ENCODE assay signal across 8 cellular contexts in the genomic region with DNA sequence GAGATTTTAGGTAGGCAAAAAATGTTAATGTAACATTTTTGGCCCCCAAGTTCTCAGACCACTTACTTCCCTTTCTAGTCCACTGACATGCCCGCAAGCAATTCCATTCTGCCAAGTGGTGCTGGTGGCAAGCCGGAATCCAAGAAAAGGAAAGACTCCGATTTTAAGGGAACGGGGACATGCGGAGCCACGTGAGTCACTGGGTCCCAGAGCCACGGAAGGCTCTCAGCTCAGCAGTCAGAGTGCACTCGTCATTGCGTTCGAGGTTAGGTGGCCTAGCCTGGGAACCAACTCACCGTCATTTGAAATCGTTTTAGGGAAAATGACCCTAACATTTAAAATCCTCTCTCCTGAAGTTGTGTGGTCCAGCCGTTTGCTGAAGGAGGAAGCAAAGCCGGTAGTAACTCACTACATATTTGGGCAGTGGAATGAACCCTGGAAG. TPM values are rescaled to one million over a fixed set of nuclear protein-coding genes. Genes with fewer than 3 reads are reported as not detected.
DNase-seq lines count a peak whose midpoint lies in the region; ATAC-seq and TF ChIP-seq lines count a peak whose summit lies in the region.

No MANE protein-coding gene starts in this region.

- TF ChIP-seq CTCF in GM10248 (IDR thresholded peaks at IDR 0.05; ENCODE audit: control extremely low read depth, extremely low read depth, low read depth, missing control alignments): no peak

- CTCF ChIA-PET in GM10248 (lab: Yijun Ruan, JAX): interaction anchor here (0.7 to 2.8 kb wide), 17 partner anchors 10 to 244 kb away, joined by 3 to 89 read pairs (median 9); a partner anchor contains a TSS

- intact Hi-C loops in Right ventricle myocardium superior (cut with DNase I) (no loop called here), cardiac septum (cut with DNase I) (loop anchor here (2.0 to 5.0 kb wide), 3 partner anchors 46 to 237 kb away; a partner anchor contains a TSS), left colon (cut with DNase I, micrococcal nuclease) (no loop called here)

- DNase-seq in Right ventricle myocardium superior (peak; percentile 53), cardiac septum (ENCODE audit: low spot score) (no peak), RPMI8226 (peak; percentile 53), cerebellum (ENCODE audit: low spot score) (peak; percentile 39), left colon (peak; percentile 44 to 52), GM10248 (ENCODE audit: extremely low spot score) (no peak)
- peak; percentile 21 to 25 for DNase-seq in stimulated activated CD4-positive, alpha-beta T cell treated with anti-CD3 and anti-CD28 coated beads, Interleukin-2, amount 100 ng/mL, for 24 hours

- ATAC-seq in Right ventricle myocardium superior (ENCODE audit: poor library complexity) (no peak), left colon (no peak), HG03095 (IDR thresholded peaks at IDR 0.05; ENCODE audit: unreplicated experiment) (no peak)

- POLR2A ChIA-PET in GM10248 (lab: Yijun Ruan, JAX): no interaction called here

RNA-seq across cellular contexts. Expression of a gene that starts 0.7 kb away (rescaled TPM):
- total RNA-seq in Right ventricle myocardium superior (53.3 TPM), cardiac septum (36.4 TPM), cerebellum (18.9 TPM), left colon (10 to 100 TPM; 13.0 to 16.5 TPM)

RNA-seq across cellular contexts. Expression of a gene that starts 41.4 kb away (rescaled TPM):
- total RNA-seq in Right ventricle myocardium superior (47.9 TPM), cardiac septum (50.5 TPM), cerebellum (35.5 TPM), left colon (10 to 100 TPM; 49.5 to 55.6 TPM)

Comparison
In these comparisons a context has a peak if more than half of its experiments do, and no peak if none do; other contexts are left out.
1. DNase-seq: peak in Right ventricle myocardium superior (single experiment), RPMI8226 (single experiment), cerebellum (single experiment), left colon (2 of 2) and stimulated activated CD4-positive, alpha-beta T cell treated with anti-CD3 and anti-CD28 coated beads, Interleukin-2, amount 100 ng/mL, for 24 hours (2 of 2); none in cardiac septum (single experiment) and GM10248 (single experiment).